29 cellular contexts compared by ENCODE assay signal in genomic region chr1:224107282-224107625, GRCh38.
"Had no signal": no experiment of that assay in that cellular context is flagged by ENCODE, and none has a peak within 500 bp of the region (broad histone marks: within the 10 kb centered on the region; RNA-seq: fewer than 3 reads in every experiment).

No MANE protein-coding gene starts in this region.

- H3K27ac ChIP-seq: brain microvascular endothelial cell, epithelial cell of prostate, left lung, neutrophil, skin epidermis, upper lobe of left lung, vagina had no signal

- H3K27ac Mint-ChIP-seq: activated CD4-positive, alpha-beta memory T cell treated with anti-CD3 and anti-CD28 coated beads, Interleukin-2, amount 10 ng/mL, durations not matched to agents 7 days and 5 days; activated CD4-positive, alpha-beta T cell treated with anti-CD3 and anti-CD28 coated beads, Interleukin-2, amount 10 ng/mL, durations not matched to agents 7 days and 5 days; activated T-helper 17 cell treated with anti-CD3 and anti-CD28 coated beads, Interleukin-2, amount 50 U/mL, for 72 hours; endodermal cell; natural killer cell treated with Interleukin-12 subunit alpha and Interleukin-12 subunit beta and Interleukin-15 and Interleukin-18, amount 100 ng/mL, for 72 hours; progenitor cell of endocrine pancreas; stimulated activated naive CD8-positive, alpha-beta T cell treated with anti-CD3 and anti-CD28 coated beads, Interleukin-15, amount 100 ng/mL, for 72 hours; WTC11 had no signal

- H3K9me3 ChIP-seq: left lung, mucosa of descending colon, neutrophil, thyroid gland, upper lobe of left lung, vagina had no signal

- H3K9me3 Mint-ChIP-seq: activated CD4-positive, alpha-beta memory T cell treated with anti-CD3 and anti-CD28 coated beads, Interleukin-2, amount 10 ng/mL, durations not matched to agents 7 days and 5 days; activated CD4-positive, alpha-beta T cell treated with anti-CD3 and anti-CD28 coated beads, Interleukin-2, amount 10 ng/mL, durations not matched to agents 7 days and 5 days; activated T-cell treated with anti-CD3 and anti-CD28 coated beads, Interleukin-2, amount 50 U/mL, for 4 hours; activated T-helper 17 cell treated with anti-CD3 and anti-CD28 coated beads, Interleukin-2, amount 50 U/mL, for 72 hours; endodermal cell; natural killer cell treated with Interleukin-12 subunit alpha and Interleukin-12 subunit beta and Interleukin-15 and Interleukin-18, amount 100 ng/mL, for 72 hours; stimulated activated memory B cell treated with anti-CD40 and anti-IgM and Interleukin-4, amounts not matched to agents 10 μg/mL and 1 μg/mL and 100 μg/mL, for 72 hours; stimulated activated naive CD8-positive, alpha-beta T cell treated with anti-CD3 and anti-CD28 coated beads, Interleukin-15, amount 100 ng/mL, for 72 hours; WTC11 had no signal

- H3K4me3 ChIP-seq: left lung, lung, mucosa of descending colon, skin epidermis, thyroid gland, upper lobe of left lung, vagina had no signal

- H3K4me1 ChIP-seq: left lung, vagina had no signal

- H3K4me3 Mint-ChIP-seq: activated CD4-positive, alpha-beta memory T cell treated with anti-CD3 and anti-CD28 coated beads, Interleukin-2, amount 10 ng/mL, durations not matched to agents 7 days and 5 days; activated CD4-positive, alpha-beta T cell treated with anti-CD3 and anti-CD28 coated beads, Interleukin-2, amount 10 ng/mL, durations not matched to agents 7 days and 5 days; activated T-cell treated with anti-CD3 and anti-CD28 coated beads, Interleukin-2, amount 50 U/mL, for 4 hours; activated T-helper 17 cell treated with anti-CD3 and anti-CD28 coated beads, Interleukin-2, amount 50 U/mL, for 72 hours; endodermal cell; natural killer cell treated with Interleukin-12 subunit alpha and Interleukin-12 subunit beta and Interleukin-15 and Interleukin-18, amount 100 ng/mL, for 72 hours; stimulated activated memory B cell treated with anti-CD40 and anti-IgM and Interleukin-4, amounts not matched to agents 10 μg/mL and 1 μg/mL and 100 μg/mL, for 72 hours; WTC11 had no signal

- FAIRE-seq: astrocyte, frontal cortex, islet of Langerhans had no signal

- ATAC-seq: sciatic nerve had no signal

- H3K4me1 Mint-ChIP-seq: activated T-helper 17 cell treated with anti-CD3 and anti-CD28 coated beads, Interleukin-2, amount 50 U/mL, for 72 hours; stimulated activated naive CD8-positive, alpha-beta T cell treated with anti-CD3 and anti-CD28 coated beads, Interleukin-15, amount 100 ng/mL, for 72 hours had no signal

- DNase-seq: activated CD4-positive, alpha-beta T cell treated with anti-CD3 and anti-CD28 coated beads for 1 hour; activated gamma-delta T cell treated with Interleukin-2 at 50 U/mL for 16 hours; activated naive CD4-positive, alpha-beta T cell treated with anti-CD3 and anti-CD28 coated beads, Interleukin-2, amount 50 U/mL, for 16 hours; activated T-cell treated with anti-CD3 and anti-CD28 coated beads, Interleukin-2, amount 50 U/mL, for 4 hours; cortex of kidney; stimulated activated CD4-positive, alpha-beta T cell treated with anti-CD3 and anti-CD28 coated beads, Interleukin-4, amount 100 ng/mL, for 24 hours had no signal

- H3K36me3 Mint-ChIP-seq: natural killer cell treated with Interleukin-12 subunit alpha and Interleukin-12 subunit beta and Interleukin-15 and Interleukin-18, amount 100 ng/mL, for 72 hours; stimulated activated memory B cell treated with anti-CD40 and anti-IgM and Interleukin-4, amounts not matched to agents 10 μg/mL and 1 μg/mL and 100 μg/mL, for 72 hours; WTC11 had no signal

- H3K27me3 ChIP-seq: brain microvascular endothelial cell, thyroid gland, upper lobe of left lung, vagina had no signal

- H3K36me3 ChIP-seq: brain microvascular endothelial cell, left lung, neutrophil, thyroid gland, upper lobe of left lung, vagina had no signal

- H3K27me3 Mint-ChIP-seq: stimulated activated memory B cell treated with anti-CD40 and anti-IgM and Interleukin-4, amounts not matched to agents 10 μg/mL and 1 μg/mL and 100 μg/mL, for 72 hours; stimulated activated naive CD8-positive, alpha-beta T cell treated with anti-CD3 and anti-CD28 coated beads, Interleukin-15, amount 100 ng/mL, for 72 hours had no signal
